In genomic region chr5:137498301-137498735, GRCh38 we compare ENCODE assay signal across 8 cellular contexts. TPM values are rescaled to one million over a fixed set of nuclear protein-coding genes. Genes with fewer than 3 reads are reported as not detected.
DNase-seq lines count a peak whose midpoint lies in the region; TF ChIP-seq lines count a peak whose summit lies in the region.
"Had no signal": no experiment of that assay in that cellular context is flagged by ENCODE, and none has a peak within 500 bp of the region (broad histone marks: within the 10 kb centered on the region; RNA-seq: fewer than 3 reads in every experiment).

No MANE protein-coding gene starts in this region.

- TF ChIP-seq CTCF in HFFc6 (IDR thresholded peaks at IDR 0.05) (no peak), stomach (IDR thresholded peaks at IDR 0.05) (no peak)

- peaks cover 11 to 14% (median 12%) of the 10 kb centered on the region in 4 donors for H3K4me1 ChIP-seq in stomach

- in situ Hi-C loops in G401 (cut with HindIII; ENCODE audit: low sequenced_read_pairs) = no loop called here

- H3K27me3 ChIP-seq in stomach = peaks cover 8 to 59% (median 18%) of the 10 kb centered on the region in 3 donors

- intact Hi-C loops in stomach (cut with DNase I; ENCODE audit: low total_unique reads) = loop anchor here (5.0 kb wide), 1 partner anchor 176 kb away; no protein-coding TSS in a partner anchor

- DNase-seq in HFFc6 (peak; percentile 20), astrocyte of the hippocampus (ENCODE audit: low read depth, low spot score) (peak; percentile 73), stomach (no peak), G401 (ENCODE audit: low spot score) (no peak), NCI-H446 (lab: John Stamatoyannopoulos, UW) (no peak), middle frontal gyrus (ENCODE audit: extremely low spot score, low spot score) (no peak)

- peak overlapping the region in 1 of 5 donors; percentile 54 for H3K27ac ChIP-seq in stomach

- no peaks in the 10 kb centered on the region for H3K36me3 Mint-ChIP-seq in HFFc6 (ENCODE audit: low read depth)

- no peaks in the 10 kb centered on the region for H3K36me3 ChIP-seq in stomach

- H3K27ac Mint-ChIP-seq in HFFc6 = no peak overlapping the region
- H3K27ac Mint-ChIP-seq: T-helper 1 cell treated with Interleukin-12 subunit alpha and Interleukin-12 subunit beta and Interleukin-4 antibody, amounts not matched to agents 30 μg/mL and 1 μg/mL, for 36 hours had no signal

- no peak for TF ChIP-seq POLR2A in stomach (IDR thresholded peaks at IDR 0.05)

- no peaks in the 10 kb centered on the region; the same call in 1 of the 2 replicates for H3K27me3 Mint-ChIP-seq in HFFc6 (ENCODE audit: insufficient read depth)

- peak overlapping the region; percentile 85 for H3K4me3 Mint-ChIP-seq in HFFc6
- H3K4me3 Mint-ChIP-seq: T-helper 1 cell treated with Interleukin-12 subunit alpha and Interleukin-12 subunit beta and Interleukin-4 antibody, amounts not matched to agents 30 μg/mL and 1 μg/mL, for 36 hours had no signal

- WGBS in stomach, 5 donors = 4 to 8% (median 6%) methylated on average over 27 to 57 of the region's 57 CpGs

- no peaks in the 10 kb centered on the region for H3K9me3 ChIP-seq in iPS-18c (ENCODE audit: control insufficient read depth, insufficient read depth, low read length)
- H3K9me3 ChIP-seq in stomach = no peaks in the 10 kb centered on the region

- H3K4me3 ChIP-seq in iPS-18c (ENCODE audit: insufficient read depth, low read depth, low read length) = peak overlapping the region; percentile 68
- H3K4me3 ChIP-seq in stomach = peak overlapping the region; percentile 40 to 52 (median 47)

- H3K9me3 Mint-ChIP-seq in HFFc6 = no peaks in the 10 kb centered on the region
- H3K9me3 Mint-ChIP-seq: T-helper 1 cell treated with Interleukin-12 subunit alpha and Interleukin-12 subunit beta and Interleukin-4 antibody, amounts not matched to agents 30 μg/mL and 1 μg/mL, for 36 hours had no signal

- no peak for TF ChIP-seq EP300 in stomach (IDR thresholded peaks at IDR 0.05)

- H3K4me1 Mint-ChIP-seq in HFFc6 (ENCODE audit: low read depth) = peaks cover 31% of the 10 kb centered on the region

RNA-seq across cellular contexts. Expression of gene SPOCK1, which starts 0.8 kb away (rescaled TPM):
- 100 to 1,000 TPM; 111 to 170 (median 125) TPM for total RNA-seq in HFFc6 (2021; fragmentation: NEBNext Ultra II Directional; extraction: Animal tissue kit (Norgen Biotek cat#: 25700))
- total RNA-seq in stomach = 10 to 100 TPM in 3 of 5 donors, 1 to 10 TPM in 2; 8.4 to 15.6 (median 10.1) TPM
- 1 to 10 TPM in 2 of 3 donors, under 1 TPM in 1; 0.46 to 1.5 (median 1.2) TPM for polyA plus RNA-seq in stomach
- not detected in 2 replicates for total RNA-seq in G401 (2014; rRNA removed; shearing (Covaris generic))

Comparison
In these comparisons a context has a peak if more than half of its experiments do, and no peak if none do; other contexts are left out.
1. DNase-seq: peak in HFFc6 (single experiment) and astrocyte of the hippocampus (single experiment); none in stomach (single experiment), G401 (single experiment), NCI-H446 (0 of 2) and middle frontal gyrus (single experiment).